20 cellular contexts compared by ENCODE assay signal in genomic region chr3:187677604-187678003, GRCh38. TPM values are rescaled to one million over a fixed set of nuclear protein-coding genes. Genes with fewer than 3 reads are reported as not detected.
DNase-seq lines count a peak whose midpoint lies in the region; ATAC-seq and TF ChIP-seq lines count a peak whose summit lies in the region.
"Had no signal": no experiment of that assay in that cellular context is flagged by ENCODE, and none has a peak within 500 bp of the region (broad histone marks: within the 10 kb centered on the region; RNA-seq: fewer than 3 reads in every experiment).

No MANE protein-coding gene starts in this region.

- H3K4me3 ChIP-seq in BJ (ENCODE audit: low read depth, low read length) = no peak overlapping the region
- no peak overlapping the region for H3K4me3 ChIP-seq in HFF-Myc (replicated peaks; ENCODE audit: low read depth, low read length)
- H3K4me3 ChIP-seq in Panc1 (ENCODE audit: low read depth in 2 of 2, low read length in 2 of 2) = no peak overlapping the region

- peak overlapping the region; percentile 41; the same call in 1 of the 2 replicates for H3K27ac ChIP-seq in Panc1 (ENCODE audit: low read length)
- H3K27ac ChIP-seq: RWPE1 had no signal

- H3K27me3 ChIP-seq in BJ (ENCODE audit: control insufficient read depth, insufficient read depth, low read length) = peaks cover 2% of the 10 kb centered on the region
- H3K27me3 ChIP-seq in Panc1 (ENCODE audit: control insufficient read depth, insufficient read depth, low read length) = 0 out of 2 replicates have a peak, but pooled peaks cover 3% of the 10 kb centered on the region

- no peaks in the 10 kb centered on the region for H3K36me3 Mint-ChIP-seq in mesothelial cell of epicardium
- H3K36me3 Mint-ChIP-seq: CD14-positive monocyte had no signal

- no peaks in the 10 kb centered on the region for H3K9me3 Mint-ChIP-seq in mesothelial cell of epicardium
- H3K9me3 Mint-ChIP-seq: CD14-positive monocyte; H9; T-helper 1 cell treated with Interleukin-12 subunit alpha and Interleukin-12 subunit beta and Interleukin-4 antibody, amounts not matched to agents 30 μg/mL and 1 μg/mL, for 36 hours had no signal

- intact Hi-C loops in Panc1 (cut with micrococcal nuclease; ENCODE audit: unreplicated experiment) = loop anchor here (2.0 to 5.0 kb wide), 2 partner anchors 61 to 280 kb away; no protein-coding TSS in a partner anchor

- peak; percentile 80 for DNase-seq in BJ (ENCODE audit: low read depth)
- peak; percentile 33 for DNase-seq in HFF-Myc (ENCODE audit: extremely low read depth, low read depth)
- no peak for DNase-seq in Panc1 (ENCODE audit: low read depth, low spot score)
- no peak for DNase-seq in mesothelial cell of epicardium (ENCODE audit: low spot score in 2 of 2, unreplicated experiment in 2 of 2)
- DNase-seq in NCI-H1092 treated with DMSO at 0.1 percent for 48 hours (lab: John Stamatoyannopoulos, UW) = no peak
- DNase-seq in DMS 273 (lab: John Stamatoyannopoulos, UW; ENCODE audit: unreplicated experiment) = no peak
- DNase-seq: ACHN, AML-193, GDM1, H9, NCI-H1417 treated with DMSO at 0.1 percent for 48 hours, NCI-H187 treated with DMSO at 0.1 percent for 48 hours, SIG-M5 had no signal

- no peak overlapping the region for H3K4me3 Mint-ChIP-seq in mesothelial cell of epicardium
- H3K4me3 Mint-ChIP-seq: CD14-positive monocyte; H9; T-helper 1 cell treated with Interleukin-12 subunit alpha and Interleukin-12 subunit beta and Interleukin-4 antibody, amounts not matched to agents 30 μg/mL and 1 μg/mL, for 36 hours had no signal

- H3K9me3 ChIP-seq in Panc1 (ENCODE audit: control insufficient read depth, insufficient read depth, low read depth, low read length) = no peaks in the 10 kb centered on the region

- CTCF ChIA-PET in BJ (lab: Yijun Ruan, JAX) (interaction anchor here (0.6 to 11.0 kb wide), 11 partner anchors 16 to 467 kb away, joined by 3 to 543 read pairs (median 17); no protein-coding TSS in a partner anchor), Panc1 (lab: Charles Lee) (interaction anchor here (5.3 kb wide), 1 partner anchor 359 kb away, joined by 152 read pairs; no protein-coding TSS in a partner anchor)

- peak overlapping the region; percentile 62 for H3K27ac Mint-ChIP-seq in mesothelial cell of epicardium
- H3K27ac Mint-ChIP-seq: CD14-positive monocyte; H9; T-helper 1 cell treated with Interleukin-12 subunit alpha and Interleukin-12 subunit beta and Interleukin-4 antibody, amounts not matched to agents 30 μg/mL and 1 μg/mL, for 36 hours had no signal

- ATAC-seq in Panc1 (no peak), GM21529 (IDR thresholded peaks at IDR 0.05; ENCODE audit: unreplicated experiment) (no peak)
- ATAC-seq: SK-N-SH treated with all-trans-retinoic acid at 6 μM for 48 hours had no signal

- in situ Hi-C loops in Panc1 (cut with HindIII; ENCODE audit: low pct_unique_long_range_greater_than_20kb, low sequenced_read_pairs) = loop anchor here (25.0 kb wide), 1 partner anchor 365 kb away; no protein-coding TSS in a partner anchor

- H3K4me1 Mint-ChIP-seq in mesothelial cell of epicardium = peaks cover 17% of the 10 kb centered on the region

- no peaks in the 10 kb centered on the region for H3K36me3 ChIP-seq in BJ (ENCODE audit: control insufficient read depth, insufficient read depth, low read length)
- H3K36me3 ChIP-seq in Panc1 (ENCODE audit: control insufficient read depth, insufficient read depth, low read length) = no peaks in the 10 kb centered on the region

- POLR2A ChIA-PET in BJ (lab: Charles Lee) (interaction anchor here (0.7 kb wide), 2 partner anchors 458 to 1966 kb away, joined by 10 to 13 read pairs; no protein-coding TSS in a partner anchor), Panc1 (lab: Charles Lee) (no interaction called here)

- peaks cover 30% of the 10 kb centered on the region for H3K27me3 Mint-ChIP-seq in mesothelial cell of epicardium (ENCODE audit: low read depth)

- TF ChIP-seq CTCF in BJ (IDR thresholded peaks at IDR 0.05; ENCODE audit: insufficient read depth, low read depth, low read length) (no peak), HFF-Myc (IDR thresholded peaks at IDR 0.05; ENCODE audit: low read depth, low read length, missing control alignments) (no peak), Panc1 (IDR thresholded peaks at IDR 0.05) (no peak), mesothelial cell of epicardium (IDR thresholded peaks at IDR 0.05; ENCODE audit: unreplicated experiment) (no peak)

- H3K4me1 ChIP-seq in Panc1 (ENCODE audit: control insufficient read depth, insufficient read depth, low read length) = peaks cover 9% of the 10 kb centered on the region; the same call in 1 of the 2 replicates

- no TSS peak for BruUV-seq in Panc1 (replicated peaks; lab: Mats Ljungman, UMichigan)

RNA-seq across cellular contexts. Expression of gene SST, which starts 7.4 kb away (rescaled TPM):
- polyA plus RNA-seq in BJ (2011; rRNA removed) = 0.15 and 0.25 TPM in 2 replicates
- polyA minus RNA-seq in BJ (2011; rRNA and poly(A)+ RNA removed) = 0.52 TPM in 1 of 2 replicates, not detected in the other
- total RNA-seq in Panc1 (2021; ENCODE audit: unreplicated experiment) (not detected), mesothelial cell of epicardium (5.6 to 10.8 TPM (median 7.3 TPM) in 3 replicates)
- not detected for polyA plus RNA-seq in Panc1 (2012; ENCODE audit: insufficient read length)
- total RNA-seq: H9, NCI-H460, OCI-LY7 had no signal
- polyA plus RNA-seq: CD14-positive monocyte had no signal

RNA-seq across cellular contexts. Expression of gene RTP2, which starts 24.8 kb away (rescaled TPM):
- not detected in 2 replicates for polyA plus RNA-seq in BJ (2011; rRNA removed)
- not detected in 2 replicates for polyA minus RNA-seq in BJ (2011; rRNA and poly(A)+ RNA removed)
- total RNA-seq in Panc1 (2021; ENCODE audit: unreplicated experiment) (not detected), mesothelial cell of epicardium (not detected in 3 replicates)
- polyA plus RNA-seq in Panc1 (2012; ENCODE audit: insufficient read length) = not detected
- total RNA-seq: H9, NCI-H460, OCI-LY7 had no signal
- polyA plus RNA-seq: CD14-positive monocyte had no signal

Comparison
In these comparisons a context has a peak if more than half of its experiments do, and no peak if none do; other contexts are left out.
1. DNase-seq: peak in BJ (single experiment) and HFF-Myc (single experiment); none in Panc1 (single experiment), mesothelial cell of epicardium (0 of 2), NCI-H1092 treated with DMSO at 0.1 percent for 48 hours (single experiment) and DMS 273 (single experiment).